ENCODE assay signal across 3 cellular contexts in genomic region chr16:7596285-7596684, GRCh38.
A peak's percentile ranks its signal among the peaks of the same experiment; 100 is the strongest.
TF ChIP-seq lines count a peak whose summit lies in the region.

No MANE protein-coding gene starts in this region.

TF ChIP-seq in HepG2, 621 proteins besides CTCF, POLR2A, EP300 and RAD21:
- no peak for TF ChIP-seq RFX5 (IDR thresholded peaks at IDR 0.05; ENCODE audit: low read depth, low read length)
- peak; percentile 51; the same call in 1 of the 2 replicates for TF ChIP-seq RFX1 (IDR thresholded peaks at IDR 0.05)

TF ChIP-seq in GM23338, 12 proteins besides CTCF, POLR2A, EP300 and RAD21:
- no peak for TF ChIP-seq POLR2AphosphoS5 (IDR thresholded peaks at IDR 0.05; ENCODE audit: low read depth)
- TF ChIP-seq STAT1 (IDR thresholded peaks at IDR 0.05; ENCODE audit: unreplicated experiment): no peak
- no peak for TF ChIP-seq ZNF114 (CRISPR knock-in tag; IDR thresholded peaks at IDR 0.05)
- TF ChIP-seq, protein P1, sequence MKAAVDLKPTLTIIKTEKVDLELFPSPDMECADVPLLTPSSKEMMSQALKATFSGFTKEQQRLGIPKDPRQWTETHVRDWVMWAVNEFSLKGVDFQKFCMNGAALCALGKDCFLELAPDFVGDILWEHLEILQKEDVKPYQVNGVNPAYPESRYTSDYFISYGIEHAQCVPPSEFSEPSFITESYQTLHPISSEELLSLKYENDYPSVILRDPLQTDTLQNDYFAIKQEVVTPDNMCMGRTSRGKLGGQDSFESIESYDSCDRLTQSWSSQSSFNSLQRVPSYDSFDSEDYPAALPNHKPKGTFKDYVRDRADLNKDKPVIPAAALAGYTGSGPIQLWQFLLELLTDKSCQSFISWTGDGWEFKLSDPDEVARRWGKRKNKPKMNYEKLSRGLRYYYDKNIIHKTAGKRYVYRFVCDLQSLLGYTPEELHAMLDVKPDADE (IDR thresholded peaks at IDR 0.05): no peak
- TF ChIP-seq EZH2 (IDR thresholded peaks at IDR 0.05; ENCODE audit: low read depth, unreplicated experiment): no peak
- no peak for TF ChIP-seq JUNB (IDR thresholded peaks at IDR 0.05; ENCODE audit: unreplicated experiment)
- TF ChIP-seq CREB1 (CRISPR knock-in tag; IDR thresholded peaks at IDR 0.05; ENCODE audit: low read depth): no peak
- TF ChIP-seq ZNF331 (CRISPR knock-in tag; IDR thresholded peaks at IDR 0.05; ENCODE audit: low read depth): no peak
- no peak for TF ChIP-seq NANOG (IDR thresholded peaks at IDR 0.05; ENCODE audit: borderline replicate concordance)
- no peak for TF ChIP-seq REST (IDR thresholded peaks at IDR 0.05; ENCODE audit: unreplicated experiment)

TF ChIP-seq in K562, 482 proteins besides CTCF, POLR2A, EP300 and RAD21:
- peak; percentile 78 for TF ChIP-seq RFX1 (IDR thresholded peaks at IDR 0.05)
- TF ChIP-seq POU5F1 (IDR thresholded peaks at IDR 0.05; ENCODE audit: borderline replicate concordance, low read depth, low read length, partially characterized antibody): no peak
